Comparison of ENCODE assay signal across 1 cellular context in genomic region chr2:127508621-127509034, GRCh38.
TF ChIP-seq lines count a peak whose summit lies in the region.

No MANE protein-coding gene starts in this region.

TF ChIP-seq in HEK293, 187 proteins besides CTCF, POLR2A, EP300 and RAD21 (continued from another document and continues in another):
- TF ChIP-seq, protein P1, sequence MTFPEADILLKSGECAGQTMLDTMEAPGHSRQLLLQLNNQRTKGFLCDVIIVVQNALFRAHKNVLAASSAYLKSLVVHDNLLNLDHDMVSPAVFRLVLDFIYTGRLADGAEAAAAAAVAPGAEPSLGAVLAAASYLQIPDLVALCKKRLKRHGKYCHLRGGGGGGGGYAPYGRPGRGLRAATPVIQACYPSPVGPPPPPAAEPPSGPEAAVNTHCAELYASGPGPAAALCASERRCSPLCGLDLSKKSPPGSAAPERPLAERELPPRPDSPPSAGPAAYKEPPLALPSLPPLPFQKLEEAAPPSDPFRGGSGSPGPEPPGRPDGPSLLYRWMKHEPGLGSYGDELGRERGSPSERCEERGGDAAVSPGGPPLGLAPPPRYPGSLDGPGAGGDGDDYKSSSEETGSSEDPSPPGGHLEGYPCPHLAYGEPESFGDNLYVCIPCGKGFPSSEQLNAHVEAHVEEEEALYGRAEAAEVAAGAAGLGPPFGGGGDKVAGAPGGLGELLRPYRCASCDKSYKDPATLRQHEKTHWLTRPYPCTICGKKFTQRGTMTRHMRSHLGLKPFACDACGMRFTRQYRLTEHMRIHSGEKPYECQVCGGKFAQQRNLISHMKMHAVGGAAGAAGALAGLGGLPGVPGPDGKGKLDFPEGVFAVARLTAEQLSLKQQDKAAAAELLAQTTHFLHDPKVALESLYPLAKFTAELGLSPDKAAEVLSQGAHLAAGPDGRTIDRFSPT (tag by site-specific recombination; IDR thresholded peaks at IDR 0.05) = peak; percentile 63
- TF ChIP-seq, protein P2, sequence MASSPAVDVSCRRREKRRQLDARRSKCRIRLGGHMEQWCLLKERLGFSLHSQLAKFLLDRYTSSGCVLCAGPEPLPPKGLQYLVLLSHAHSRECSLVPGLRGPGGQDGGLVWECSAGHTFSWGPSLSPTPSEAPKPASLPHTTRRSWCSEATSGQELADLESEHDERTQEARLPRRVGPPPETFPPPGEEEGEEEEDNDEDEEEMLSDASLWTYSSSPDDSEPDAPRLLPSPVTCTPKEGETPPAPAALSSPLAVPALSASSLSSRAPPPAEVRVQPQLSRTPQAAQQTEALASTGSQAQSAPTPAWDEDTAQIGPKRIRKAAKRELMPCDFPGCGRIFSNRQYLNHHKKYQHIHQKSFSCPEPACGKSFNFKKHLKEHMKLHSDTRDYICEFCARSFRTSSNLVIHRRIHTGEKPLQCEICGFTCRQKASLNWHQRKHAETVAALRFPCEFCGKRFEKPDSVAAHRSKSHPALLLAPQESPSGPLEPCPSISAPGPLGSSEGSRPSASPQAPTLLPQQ (tag by site-specific recombination; IDR thresholded peaks at IDR 0.05) = peak; percentile 59; the same call in 1 of the 2 replicates
- peak; percentile 90 for TF ChIP-seq ZNF24 (tag by site-specific recombination; IDR thresholded peaks at IDR 0.05)
- TF ChIP-seq ZNF394 (tag by site-specific recombination; IDR thresholded peaks at IDR 0.05; ENCODE audit: borderline replicate concordance) = peak; percentile 80
- no peak for TF ChIP-seq EGR2 (tag by site-specific recombination; IDR thresholded peaks at IDR 0.05; ENCODE audit: low read depth)
- peak; percentile 74 for TF ChIP-seq ZXDB (tag by site-specific recombination; IDR thresholded peaks at IDR 0.05)
- TF ChIP-seq, protein P3, sequence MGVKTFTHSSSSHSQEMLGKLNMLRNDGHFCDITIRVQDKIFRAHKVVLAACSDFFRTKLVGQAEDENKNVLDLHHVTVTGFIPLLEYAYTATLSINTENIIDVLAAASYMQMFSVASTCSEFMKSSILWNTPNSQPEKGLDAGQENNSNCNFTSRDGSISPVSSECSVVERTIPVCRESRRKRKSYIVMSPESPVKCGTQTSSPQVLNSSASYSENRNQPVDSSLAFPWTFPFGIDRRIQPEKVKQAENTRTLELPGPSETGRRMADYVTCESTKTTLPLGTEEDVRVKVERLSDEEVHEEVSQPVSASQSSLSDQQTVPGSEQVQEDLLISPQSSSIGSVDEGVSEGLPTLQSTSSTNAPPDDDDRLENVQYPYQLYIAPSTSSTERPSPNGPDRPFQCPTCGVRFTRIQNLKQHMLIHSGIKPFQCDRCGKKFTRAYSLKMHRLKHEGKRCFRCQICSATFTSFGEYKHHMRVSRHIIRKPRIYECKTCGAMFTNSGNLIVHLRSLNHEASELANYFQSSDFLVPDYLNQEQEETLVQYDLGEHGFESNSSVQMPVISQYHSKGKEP (tag by site-specific recombination; IDR thresholded peaks at IDR 0.05) = peak; percentile 51; the same call in 1 of the 2 replicates
- TF ChIP-seq KLF17 (tag by site-specific recombination; IDR thresholded peaks at IDR 0.05) = peak; percentile 91
- no peak for TF ChIP-seq ZNF169 (tag by site-specific recombination; IDR thresholded peaks at IDR 0.05)
- peak; percentile 74; the same call in 1 of the 2 replicates for TF ChIP-seq KLF8 (tag by site-specific recombination; IDR thresholded peaks at IDR 0.05)
- peak; percentile 65 for TF ChIP-seq PATZ1 (tag by site-specific recombination; IDR thresholded peaks at IDR 0.05)
- TF ChIP-seq ZNF560 (tag by site-specific recombination; IDR thresholded peaks at IDR 0.05; ENCODE audit: borderline replicate concordance) = no peak
- TF ChIP-seq ZBTB21 (tag by site-specific recombination; IDR thresholded peaks at IDR 0.05) = peak; percentile 80
- TF ChIP-seq, protein P4, sequence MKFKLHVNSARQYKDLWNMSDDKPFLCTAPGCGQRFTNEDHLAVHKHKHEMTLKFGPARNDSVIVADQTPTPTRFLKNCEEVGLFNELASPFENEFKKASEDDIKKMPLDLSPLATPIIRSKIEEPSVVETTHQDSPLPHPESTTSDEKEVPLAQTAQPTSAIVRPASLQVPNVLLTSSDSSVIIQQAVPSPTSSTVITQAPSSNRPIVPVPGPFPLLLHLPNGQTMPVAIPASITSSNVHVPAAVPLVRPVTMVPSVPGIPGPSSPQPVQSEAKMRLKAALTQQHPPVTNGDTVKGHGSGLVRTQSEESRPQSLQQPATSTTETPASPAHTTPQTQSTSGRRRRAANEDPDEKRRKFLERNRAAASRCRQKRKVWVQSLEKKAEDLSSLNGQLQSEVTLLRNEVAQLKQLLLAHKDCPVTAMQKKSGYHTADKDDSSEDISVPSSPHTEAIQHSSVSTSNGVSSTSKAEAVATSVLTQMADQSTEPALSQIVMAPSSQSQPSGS (tag by site-specific recombination; IDR thresholded peaks at IDR 0.05; ENCODE audit: low read depth) = 0 out of 2 replicates have a peak, but pooled peaks have one; percentile 28
- TF ChIP-seq ZFP69B (tag by site-specific recombination; IDR thresholded peaks at IDR 0.05) = peak; percentile 34; the same call in 1 of the 2 replicates
- TF ChIP-seq ZNF404 (tag by site-specific recombination; IDR thresholded peaks at IDR 0.05) = no peak
- no peak for TF ChIP-seq ZNF274 (IDR thresholded peaks at IDR 0.05; ENCODE audit: low read length)
- TF ChIP-seq ZNF274 (tag by site-specific recombination; IDR thresholded peaks at IDR 0.05; ENCODE audit: borderline replicate concordance) = no peak
- TF ChIP-seq ZNF501 (tag by site-specific recombination; IDR thresholded peaks at IDR 0.05) = peak; percentile 69
- TF ChIP-seq, protein P5, sequence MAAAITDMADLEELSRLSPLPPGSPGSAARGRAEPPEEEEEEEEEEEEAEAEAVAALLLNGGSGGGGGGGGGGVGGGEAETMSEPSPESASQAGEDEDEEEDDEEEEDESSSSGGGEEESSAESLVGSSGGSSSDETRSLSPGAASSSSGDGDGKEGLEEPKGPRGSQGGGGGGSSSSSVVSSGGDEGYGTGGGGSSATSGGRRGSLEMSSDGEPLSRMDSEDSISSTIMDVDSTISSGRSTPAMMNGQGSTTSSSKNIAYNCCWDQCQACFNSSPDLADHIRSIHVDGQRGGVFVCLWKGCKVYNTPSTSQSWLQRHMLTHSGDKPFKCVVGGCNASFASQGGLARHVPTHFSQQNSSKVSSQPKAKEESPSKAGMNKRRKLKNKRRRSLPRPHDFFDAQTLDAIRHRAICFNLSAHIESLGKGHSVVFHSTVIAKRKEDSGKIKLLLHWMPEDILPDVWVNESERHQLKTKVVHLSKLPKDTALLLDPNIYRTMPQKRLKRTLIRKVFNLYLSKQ (tag by site-specific recombination; IDR thresholded peaks at IDR 0.05; ENCODE audit: borderline replicate concordance) = no peak
- TF ChIP-seq KLF9 (tag by site-specific recombination; IDR thresholded peaks at IDR 0.05; ENCODE audit: low read depth) = no peak
- peak; percentile 55; the same call in 1 of the 2 replicates for TF ChIP-seq GLIS1 (tag by site-specific recombination; IDR thresholded peaks at IDR 0.05)
- TF ChIP-seq OVOL3 (tag by site-specific recombination; IDR thresholded peaks at IDR 0.05) = no peak
- no peak for TF ChIP-seq GLI2 (tag by site-specific recombination; IDR thresholded peaks at IDR 0.05; ENCODE audit: borderline replicate concordance, low read depth)
- TF ChIP-seq ZNF423 (tag by site-specific recombination; IDR thresholded peaks at IDR 0.05) = 0 out of 2 replicates have a peak, but pooled peaks have one; percentile 25
- peak; percentile 70 for TF ChIP-seq KLF1 (tag by site-specific recombination; IDR thresholded peaks at IDR 0.05)
- TF ChIP-seq, protein P6, sequence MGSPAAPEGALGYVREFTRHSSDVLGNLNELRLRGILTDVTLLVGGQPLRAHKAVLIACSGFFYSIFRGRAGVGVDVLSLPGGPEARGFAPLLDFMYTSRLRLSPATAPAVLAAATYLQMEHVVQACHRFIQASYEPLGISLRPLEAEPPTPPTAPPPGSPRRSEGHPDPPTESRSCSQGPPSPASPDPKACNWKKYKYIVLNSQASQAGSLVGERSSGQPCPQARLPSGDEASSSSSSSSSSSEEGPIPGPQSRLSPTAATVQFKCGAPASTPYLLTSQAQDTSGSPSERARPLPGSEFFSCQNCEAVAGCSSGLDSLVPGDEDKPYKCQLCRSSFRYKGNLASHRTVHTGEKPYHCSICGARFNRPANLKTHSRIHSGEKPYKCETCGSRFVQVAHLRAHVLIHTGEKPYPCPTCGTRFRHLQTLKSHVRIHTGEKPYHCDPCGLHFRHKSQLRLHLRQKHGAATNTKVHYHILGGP (tag by site-specific recombination; IDR thresholded peaks at IDR 0.05) = peak; percentile 70; the same call in 1 of the 2 replicates
- peak; percentile 20; the same call in 1 of the 2 replicates for TF ChIP-seq ZBTB20 (tag by site-specific recombination; IDR thresholded peaks at IDR 0.05)
- no peak for TF ChIP-seq ZNF311 (tag by site-specific recombination; IDR thresholded peaks at IDR 0.05; ENCODE audit: borderline replicate concordance)
- TF ChIP-seq ZNF514 (tag by site-specific recombination; IDR thresholded peaks at IDR 0.05) = no peak
- no peak for TF ChIP-seq ZNF174 (tag by site-specific recombination; IDR thresholded peaks at IDR 0.05)
- TF ChIP-seq PRDM10 (tag by site-specific recombination; IDR thresholded peaks at IDR 0.05) = peak; percentile 88
- no peak for TF ChIP-seq OSR2 (tag by site-specific recombination; IDR thresholded peaks at IDR 0.05)
- peak; percentile 57; the same call in 1 of the 2 replicates for TF ChIP-seq ZFP37 (tag by site-specific recombination; IDR thresholded peaks at IDR 0.05)
- peak; percentile 89 for TF ChIP-seq FEZF1 (tag by site-specific recombination; IDR thresholded peaks at IDR 0.05)
- TF ChIP-seq GFI1B (tag by site-specific recombination; IDR thresholded peaks at IDR 0.05) = peak; percentile 64
- TF ChIP-seq, protein P7, sequence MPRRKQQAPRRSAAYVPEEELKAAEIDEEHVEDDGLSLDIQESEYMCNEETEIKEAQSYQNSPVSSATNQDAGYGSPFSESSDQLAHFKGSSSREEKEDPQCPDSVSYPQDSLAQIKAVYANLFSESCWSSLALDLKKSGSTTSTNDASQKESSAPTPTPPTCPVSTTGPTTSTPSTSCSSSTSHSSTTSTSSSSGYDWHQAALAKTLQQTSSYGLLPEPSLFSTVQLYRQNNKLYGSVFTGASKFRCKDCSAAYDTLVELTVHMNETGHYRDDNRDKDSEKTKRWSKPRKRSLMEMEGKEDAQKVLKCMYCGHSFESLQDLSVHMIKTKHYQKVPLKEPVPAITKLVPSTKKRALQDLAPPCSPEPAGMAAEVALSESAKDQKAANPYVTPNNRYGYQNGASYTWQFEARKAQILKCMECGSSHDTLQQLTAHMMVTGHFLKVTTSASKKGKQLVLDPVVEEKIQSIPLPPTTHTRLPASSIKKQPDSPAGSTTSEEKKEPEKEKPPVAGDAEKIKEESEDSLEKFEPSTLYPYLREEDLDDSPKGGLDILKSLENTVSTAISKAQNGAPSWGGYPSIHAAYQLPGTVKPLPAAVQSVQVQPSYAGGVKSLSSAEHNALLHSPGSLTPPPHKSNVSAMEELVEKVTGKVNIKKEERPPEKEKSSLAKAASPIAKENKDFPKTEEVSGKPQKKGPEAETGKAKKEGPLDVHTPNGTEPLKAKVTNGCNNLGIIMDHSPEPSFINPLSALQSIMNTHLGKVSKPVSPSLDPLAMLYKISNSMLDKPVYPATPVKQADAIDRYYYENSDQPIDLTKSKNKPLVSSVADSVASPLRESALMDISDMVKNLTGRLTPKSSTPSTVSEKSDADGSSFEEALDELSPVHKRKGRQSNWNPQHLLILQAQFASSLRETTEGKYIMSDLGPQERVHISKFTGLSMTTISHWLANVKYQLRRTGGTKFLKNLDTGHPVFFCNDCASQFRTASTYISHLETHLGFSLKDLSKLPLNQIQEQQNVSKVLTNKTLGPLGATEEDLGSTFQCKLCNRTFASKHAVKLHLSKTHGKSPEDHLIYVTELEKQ (tag by site-specific recombination; IDR thresholded peaks at IDR 0.05; ENCODE audit: borderline replicate concordance) = peak; percentile 82; the same call in 1 of the 2 replicates
- TF ChIP-seq ZBTB17 (tag by site-specific recombination; IDR thresholded peaks at IDR 0.05) = peak; percentile 92
- TF ChIP-seq SP7 (tag by site-specific recombination; IDR thresholded peaks at IDR 0.05) = peak; percentile 92
- TF ChIP-seq ZNF10 (tag by site-specific recombination; IDR thresholded peaks at IDR 0.05) = peak; percentile 65
